Comparison of ENCODE assay signal across 11 cellular contexts in genomic region chr11:44112083-44112865, GRCh38. TPM values are rescaled to one million over a fixed set of nuclear protein-coding genes. Genes with fewer than 3 reads are reported as not detected.
DNase-seq lines count a peak whose midpoint lies in the region; ATAC-seq and TF ChIP-seq lines count a peak whose summit lies in the region.
"Had no signal": no experiment of that assay in that cellular context is flagged by ENCODE, and none has a peak within 500 bp of the region (broad histone marks: within the 10 kb centered on the region; RNA-seq: fewer than 3 reads in every experiment).

No MANE protein-coding gene starts in this region.

- no peaks in the 10 kb centered on the region for H3K27me3 ChIP-seq in brain microvascular endothelial cell (replicated peaks)
- H3K27me3 ChIP-seq: SJSA1 had no signal

- H3K27ac ChIP-seq in brain microvascular endothelial cell, result no peak overlapping the region
- H3K27ac ChIP-seq: prostate gland, SJSA1 had no signal

- TF ChIP-seq CTCF in brain microvascular endothelial cell (IDR thresholded peaks at IDR 0.05; ENCODE audit: low read depth, low read length, missing control alignments), result no peak

- peaks cover 10% of the 10 kb centered on the region for H3K36me3 ChIP-seq in brain microvascular endothelial cell (replicated peaks)

- no peak for ATAC-seq in HG02571 (IDR thresholded peaks at IDR 0.05; ENCODE audit: unreplicated experiment)
- ATAC-seq in HG02938 (IDR thresholded peaks at IDR 0.05; ENCODE audit: unreplicated experiment), result no peak

- peak; percentile 50 for DNase-seq in NCI-H2196 (lab: John Stamatoyannopoulos, UW; ENCODE audit: unreplicated experiment)
- no peak for DNase-seq in NCI-H2196 treated with DMSO at 0.1 percent for 48 hours (lab: John Stamatoyannopoulos, UW; ENCODE audit: unreplicated experiment)
- peak; percentile 11 for DNase-seq in NCI-H1694 treated with DMSO at 0.1 percent for 48 hours (lab: John Stamatoyannopoulos, UW)
- peak; percentile 46 for DNase-seq in brain microvascular endothelial cell
- peak; percentile 73 for DNase-seq in myocyte (ENCODE audit: low read depth)
- DNase-seq in SKM-1 (lab: John Stamatoyannopoulos, UW; ENCODE audit: unreplicated experiment), result no peak
- DNase-seq: immature natural killer cell had no signal

- no peak overlapping the region for H3K4me3 ChIP-seq in brain microvascular endothelial cell (ENCODE audit: low read depth, low read length)
- H3K4me3 ChIP-seq: prostate gland, SJSA1 had no signal

- in situ Hi-C loops in brain microvascular endothelial cell (cut with HindIII; ENCODE audit: low pct_ligation_motif_present, low sequenced_read_pairs), result loop anchor here (25.0 kb wide), 2 partner anchors 200 to 425 kb away; partner anchors contain the start of gene ALX4

RNA-seq across cellular contexts. Expression of gene EXT2, which starts 16.8 kb away (rescaled TPM):
- total RNA-seq in myocyte, result 55.7 and 66.3 TPM in 2 replicates
- polyA plus RNA-seq in myocyte (2012), result 56.5 TPM

RNA-seq across cellular contexts. Expression of gene ACCS, which starts 46.2 kb away (rescaled TPM):
- total RNA-seq in myocyte, result 10.7 and 11.4 TPM in 2 replicates
- 15.2 TPM for polyA plus RNA-seq in myocyte (2012)

Comparison
In these comparisons a context has a peak if more than half of its experiments do, and no peak if none do; other contexts are left out.
1. DNase-seq: peak in NCI-H2196 (single experiment), NCI-H1694 treated with DMSO at 0.1 percent for 48 hours (single experiment), brain microvascular endothelial cell (single experiment) and myocyte (single experiment); none in NCI-H2196 treated with DMSO at 0.1 percent for 48 hours (single experiment) and SKM-1 (single experiment).